1 cellular context compared by ENCODE assay signal in genomic region chr1:203272633-203273205, GRCh38.
TF ChIP-seq lines count a peak whose summit lies in the region.

No MANE protein-coding gene starts in this region.

TF ChIP-seq in IMR-90, 13 proteins besides CTCF, POLR2A, EP300 and RAD21 (continued from another document):
- no peak for TF ChIP-seq RFX5 (IDR thresholded peaks at IDR 0.05; ENCODE audit: low read depth, low read length)
- no peak for TF ChIP-seq ELK1 (IDR thresholded peaks at IDR 0.05; ENCODE audit: borderline replicate concordance, low read depth, low read length)
- no peak for TF ChIP-seq CHD1 (IDR thresholded peaks at IDR 0.05; ENCODE audit: low read depth, low read length)
